8 cellular contexts compared by ENCODE assay signal in the genomic region with DNA sequence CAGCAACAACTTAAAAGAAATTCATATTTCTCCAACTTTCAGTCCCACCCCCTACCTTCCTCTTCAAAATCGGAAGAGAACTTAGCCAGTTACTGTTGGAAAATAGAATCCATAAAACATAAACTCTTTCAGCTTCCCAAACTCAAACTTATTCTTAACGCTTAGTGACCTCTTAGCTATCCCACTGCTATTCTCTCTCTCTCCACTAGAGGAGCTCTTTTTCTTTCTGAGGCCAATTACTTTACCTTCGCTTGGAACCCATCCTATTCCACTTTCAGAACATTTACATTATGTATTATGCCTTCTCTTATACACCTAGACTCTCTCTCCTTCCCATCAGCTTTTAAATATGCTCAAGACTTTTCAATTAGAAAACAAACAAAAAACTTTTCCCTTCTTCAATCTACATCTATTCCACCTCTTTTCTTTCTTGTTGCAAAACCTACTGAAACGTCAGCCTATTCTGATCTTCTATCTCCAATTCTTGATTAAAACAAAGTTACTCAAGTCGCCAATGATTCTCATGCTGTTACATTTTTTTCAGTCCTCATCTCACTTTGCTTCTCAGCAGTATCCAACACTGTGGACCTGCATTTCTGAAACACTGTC. TPM values are rescaled to one million over a fixed set of nuclear protein-coding genes. Genes with fewer than 3 reads are reported as not detected.
DNase-seq lines count a peak whose midpoint lies in the region; ATAC-seq, FAIRE-seq and TF ChIP-seq lines count a peak whose summit lies in the region.

No MANE protein-coding gene starts in this region.

- no peaks in the 10 kb centered on the region for H3K27me3 Mint-ChIP-seq in H9 (ENCODE audit: low read depth)
- peaks cover 2% of the 10 kb centered on the region for H3K27me3 Mint-ChIP-seq in central memory CD8-positive, alpha-beta T cell

- no peaks in the 10 kb centered on the region for H3K79me1 ChIP-seq in H9 (ENCODE audit: insufficient read depth, low read depth, low read length, poor library complexity, severe bottlenecking)

- no peak overlapping the region for H3K18ac ChIP-seq in H9 (ENCODE audit: insufficient read length, low read depth, low read length)

- no peak overlapping the region for H3K56ac ChIP-seq in H9 (ENCODE audit: insufficient read length, low read depth, low read length)

- FAIRE-seq in frontal cortex (lab: Jason Lieb, UNC): no peak

- H4K20me1 ChIP-seq in H9 (ENCODE audit: control insufficient read depth, insufficient read depth, insufficient read length): no peaks in the 10 kb centered on the region

- no peak overlapping the region for H4K8ac ChIP-seq in H9 (replicated peaks; ENCODE audit: insufficient read length, low read depth, low read length)

- H3K27ac Mint-ChIP-seq in H9: no peak overlapping the region
- no peak overlapping the region for H3K27ac Mint-ChIP-seq in central memory CD8-positive, alpha-beta T cell (ENCODE audit: low read depth)

- TF ChIP-seq CTCF in H9 (conservative IDR thresholded peaks at IDR 0.05): peak; percentile 90

- H2BK120ac ChIP-seq in H9 (ENCODE audit: low read depth, low read length, poor library complexity, severe bottlenecking): no peak overlapping the region

- no peak overlapping the region for H2BK5ac ChIP-seq in H9 (ENCODE audit: insufficient read length, low read length)

- no peak overlapping the region for H3K27ac ChIP-seq in H9 (ENCODE audit: insufficient read length, low read depth, low read length)

- H3K36me3 Mint-ChIP-seq in H9 (ENCODE audit: insufficient read depth in 1 of 3, low read depth in 3 of 3): no peaks in the 10 kb centered on the region
- no peaks in the 10 kb centered on the region for H3K36me3 Mint-ChIP-seq in central memory CD8-positive, alpha-beta T cell (ENCODE audit: insufficient read depth)

- no peak overlapping the region for H3K9ac ChIP-seq in H9 (ENCODE audit: extremely low read depth, insufficient read length, low read length)

- ATAC-seq in central memory CD8-positive, alpha-beta T cell (replicated peaks; ENCODE audit: extremely low read depth, poor library complexity, severe bottlenecking): peak; percentile 58
- ATAC-seq in GM19324 (IDR thresholded peaks at IDR 0.05; ENCODE audit: low FRiP score, unreplicated experiment): no peak

- no peak overlapping the region for H4K5ac ChIP-seq in H9 (ENCODE audit: insufficient read length, low read depth, low read length)

- 100% methylated on average over 1 of the region's 5 CpGs for WGBS in H9 (ENCODE audit: extremely low coverage, insufficient read length, low lambda C conversion rate)

- no peak overlapping the region for H2AK5ac ChIP-seq in H9 (ENCODE audit: insufficient read length, low read length)

- no peak overlapping the region for H2BK12ac ChIP-seq in H9 (ENCODE audit: insufficient read length, low read depth, low read length)

- DNase-seq in DMS53 treated with DMSO at 0.1 percent for 48 hours (lab: John Stamatoyannopoulos, UW; ENCODE audit: unreplicated experiment): peak; percentile 49
- no peak for DNase-seq in H9
- DNase-seq in NCI-H460 (ENCODE audit: extremely low read depth, low read depth): peak; percentile 36
- no peak for DNase-seq in central memory CD8-positive, alpha-beta T cell (ENCODE audit: low spot score in 2 of 2)
- peak; percentile 28 for DNase-seq in myocyte (ENCODE audit: low read depth)
- no peak for DNase-seq in frontal cortex (ENCODE audit: low spot score in 2 of 2)
- no peak for DNase-seq in activated effector memory CD4-positive, alpha-beta T cell treated with anti-CD3 and anti-CD28 coated beads, Interleukin-2, amount 50 U/mL, for 16 hours

- no peak overlapping the region for H2BK15ac ChIP-seq in H9 (ENCODE audit: low read depth, low read length)

- no peak overlapping the region for H2AFZ ChIP-seq in H9 (ENCODE audit: low read length)

- no peaks in the 10 kb centered on the region for H3K27me3 ChIP-seq in H9 (ENCODE audit: insufficient read depth, low read length)

- no peak overlapping the region for H2BK20ac ChIP-seq in H9 (ENCODE audit: low read depth, low read length, poor library complexity, severe bottlenecking)

- H3K79me2 ChIP-seq in H9 (ENCODE audit: insufficient read depth, low read length): no peaks in the 10 kb centered on the region

- H3K4me1 ChIP-seq in H9 (ENCODE audit: insufficient read depth, low read length): no peaks in the 10 kb centered on the region

- no peaks in the 10 kb centered on the region for H3K9me3 Mint-ChIP-seq in H9
- H3K9me3 Mint-ChIP-seq in central memory CD8-positive, alpha-beta T cell: no peaks in the 10 kb centered on the region

- no peak overlapping the region for H3K14ac ChIP-seq in H9 (ENCODE audit: insufficient read depth, low read length)

- H3K4me1 Mint-ChIP-seq in H9: no peaks in the 10 kb centered on the region
- H3K4me1 Mint-ChIP-seq in central memory CD8-positive, alpha-beta T cell: no peaks in the 10 kb centered on the region

- H3K4me3 Mint-ChIP-seq in H9: no peak overlapping the region
- H3K4me3 Mint-ChIP-seq in central memory CD8-positive, alpha-beta T cell: no peak overlapping the region

- no peaks in the 10 kb centered on the region for H3K23me2 ChIP-seq in H9 (ENCODE audit: insufficient read length, low read depth, low read length, poor library complexity, severe bottlenecking)

- H3K9me3 ChIP-seq in H9 (ENCODE audit: control insufficient read depth, low read depth, low read length): no peaks in the 10 kb centered on the region

- H3K23ac ChIP-seq in H9 (ENCODE audit: insufficient read length, low read depth, low read length): no peak overlapping the region

- H4K91ac ChIP-seq in H9 (ENCODE audit: insufficient read length, low read depth, low read length): no peak overlapping the region

- no peak overlapping the region for H3K4me2 ChIP-seq in H9 (ENCODE audit: insufficient read depth, insufficient read length, low read length)

- no peak overlapping the region for H3T11ph ChIP-seq in H9 (ENCODE audit: low read length)

- H3K4ac ChIP-seq in H9 (ENCODE audit: low read depth, low read length): no peak overlapping the region

RNA-seq across cellular contexts. Expression of gene GHSR, which starts 13.4 kb away (rescaled TPM):
- total RNA-seq in H9 (2021) (not detected in 2 replicates), myocyte (not detected in 2 replicates), frontal cortex (0.82 TPM)
- not detected in 2 replicates for total RNA-seq in NCI-H460 (2014; rRNA removed; shearing (Covaris generic))
- not detected in 2 replicates for polyA plus RNA-seq in NCI-H460 (2014; cell fraction: nucleus; rRNA removed)
- not detected for polyA plus RNA-seq in myocyte (2012)

Comparison
In these comparisons a context has a peak if more than half of its experiments do, and no peak if none do; other contexts are left out.
1. DNase-seq: peak in DMS53 treated with DMSO at 0.1 percent for 48 hours (single experiment), NCI-H460 (single experiment) and myocyte (single experiment); none in H9 (single experiment), central memory CD8-positive, alpha-beta T cell (0 of 2), frontal cortex (0 of 2) and activated effector memory CD4-positive, alpha-beta T cell treated with anti-CD3 and anti-CD28 coated beads, Interleukin-2, amount 50 U/mL, for 16 hours (single experiment).